Comparison of ENCODE assay signal across 13 cellular contexts in genomic region chr2:186798604-186799003, GRCh38. TPM values are rescaled to one million over a fixed set of nuclear protein-coding genes. Genes with fewer than 3 reads are reported as not detected.
"Had no signal": no experiment of that assay in that cellular context is flagged by ENCODE, and none has a peak within 500 bp of the region (broad histone marks: within the 10 kb centered on the region; RNA-seq: fewer than 3 reads in every experiment).

No MANE protein-coding gene starts in this region.

RNA-seq across cellular contexts. Expression of gene ZSWIM2, which starts 50.4 kb away (rescaled TPM):
- total RNA-seq: stomach, suprapubic skin, thoracic aorta, thyroid gland, tibial nerve, transverse colon, upper lobe of left lung, upper lobe of right lung, ureter, uterus, vagina had no signal
- polyA plus RNA-seq: stomach, thymus, urinary bladder had no signal
